Comparison of ENCODE assay signal across 1 cellular context in the genomic region with DNA sequence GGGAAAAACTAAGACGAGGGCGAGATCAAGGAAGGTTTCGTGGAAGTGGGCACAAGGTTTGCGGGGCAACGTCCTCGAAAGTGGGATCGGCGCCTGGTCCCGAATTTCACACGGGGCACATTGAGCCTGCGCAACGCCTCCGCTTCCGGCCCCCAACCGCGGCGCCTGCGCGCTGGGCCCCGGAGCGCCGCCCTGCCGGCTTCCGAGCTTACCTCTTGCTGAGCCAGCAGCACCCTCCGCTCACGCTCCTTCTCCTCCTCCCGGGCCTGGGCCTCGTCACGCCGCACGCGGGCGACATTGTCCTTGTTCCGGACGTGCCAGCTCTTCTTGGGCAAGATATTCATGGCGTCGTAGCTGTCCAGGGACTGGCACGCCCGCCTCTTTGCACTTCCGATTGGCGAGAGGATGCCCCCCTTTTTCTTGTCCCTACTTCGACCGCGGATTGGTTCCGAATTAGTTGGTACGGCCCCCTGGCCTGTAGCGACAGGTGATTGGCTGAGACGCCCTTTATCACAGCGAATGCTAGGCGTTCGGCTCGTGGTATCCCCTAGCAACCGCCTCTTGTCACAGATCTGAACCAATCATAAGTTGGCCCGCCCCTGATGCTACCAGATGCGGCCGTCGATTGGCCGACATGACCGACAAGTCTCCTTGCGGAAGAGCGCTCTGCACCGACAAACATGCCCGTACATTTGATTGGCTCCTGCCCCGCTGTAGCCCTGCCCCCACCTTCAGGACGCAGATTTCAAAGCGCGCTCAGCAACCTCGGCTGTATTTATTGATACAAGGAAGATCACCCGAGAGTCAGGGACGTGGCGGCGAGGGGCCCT.
TF ChIP-seq lines count a peak whose summit lies in the region.

A gene (minus strand): TSS at position 370 of the 830 bp plus-strand sequence. CDS start 26 bp downstream, at position 344.

TF ChIP-seq in SK-N-SH, 30 proteins besides CTCF, POLR2A, EP300 and RAD21 (continued from another document):
- TF ChIP-seq, protein P1, sequence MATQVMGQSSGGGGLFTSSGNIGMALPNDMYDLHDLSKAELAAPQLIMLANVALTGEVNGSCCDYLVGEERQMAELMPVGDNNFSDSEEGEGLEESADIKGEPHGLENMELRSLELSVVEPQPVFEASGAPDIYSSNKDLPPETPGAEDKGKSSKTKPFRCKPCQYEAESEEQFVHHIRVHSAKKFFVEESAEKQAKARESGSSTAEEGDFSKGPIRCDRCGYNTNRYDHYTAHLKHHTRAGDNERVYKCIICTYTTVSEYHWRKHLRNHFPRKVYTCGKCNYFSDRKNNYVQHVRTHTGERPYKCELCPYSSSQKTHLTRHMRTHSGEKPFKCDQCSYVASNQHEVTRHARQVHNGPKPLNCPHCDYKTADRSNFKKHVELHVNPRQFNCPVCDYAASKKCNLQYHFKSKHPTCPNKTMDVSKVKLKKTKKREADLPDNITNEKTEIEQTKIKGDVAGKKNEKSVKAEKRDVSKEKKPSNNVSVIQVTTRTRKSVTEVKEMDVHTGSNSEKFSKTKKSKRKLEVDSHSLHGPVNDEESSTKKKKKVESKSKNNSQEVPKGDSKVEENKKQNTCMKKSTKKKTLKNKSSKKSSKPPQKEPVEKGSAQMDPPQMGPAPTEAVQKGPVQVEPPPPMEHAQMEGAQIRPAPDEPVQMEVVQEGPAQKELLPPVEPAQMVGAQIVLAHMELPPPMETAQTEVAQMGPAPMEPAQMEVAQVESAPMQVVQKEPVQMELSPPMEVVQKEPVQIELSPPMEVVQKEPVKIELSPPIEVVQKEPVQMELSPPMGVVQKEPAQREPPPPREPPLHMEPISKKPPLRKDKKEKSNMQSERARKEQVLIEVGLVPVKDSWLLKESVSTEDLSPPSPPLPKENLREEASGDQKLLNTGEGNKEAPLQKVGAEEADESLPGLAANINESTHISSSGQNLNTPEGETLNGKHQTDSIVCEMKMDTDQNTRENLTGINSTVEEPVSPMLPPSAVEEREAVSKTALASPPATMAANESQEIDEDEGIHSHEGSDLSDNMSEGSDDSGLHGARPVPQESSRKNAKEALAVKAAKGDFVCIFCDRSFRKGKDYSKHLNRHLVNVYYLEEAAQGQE (IDR thresholded peaks at IDR 0.05; ENCODE audit: low read depth, low read length) = 0 out of 2 replicates have a peak, but pooled peaks have one; percentile 24
- TF ChIP-seq GABPA (IDR thresholded peaks at IDR 0.05; ENCODE audit: low read depth) (peak; percentile 81), MEF2A (IDR thresholded peaks at IDR 0.05; ENCODE audit: borderline replicate concordance, low read depth) (no peak), TCF12 (IDR thresholded peaks at IDR 0.05) (no peak), RFX5 (IDR thresholded peaks at IDR 0.05; ENCODE audit: low read length) (peak; percentile 92), SMC3 (IDR thresholded peaks at IDR 0.05; ENCODE audit: low read depth, low read length) (no peak), MXI1 (IDR thresholded peaks at IDR 0.05; ENCODE audit: low read depth, low read length) (peak; percentile 85), ELF1 (IDR thresholded peaks at IDR 0.05) (peak; percentile 89), SIN3A (IDR thresholded peaks at IDR 0.05; ENCODE audit: borderline replicate concordance, low read depth, low read length) (peak; percentile 97)
- TF ChIP-seq, protein P2, sequence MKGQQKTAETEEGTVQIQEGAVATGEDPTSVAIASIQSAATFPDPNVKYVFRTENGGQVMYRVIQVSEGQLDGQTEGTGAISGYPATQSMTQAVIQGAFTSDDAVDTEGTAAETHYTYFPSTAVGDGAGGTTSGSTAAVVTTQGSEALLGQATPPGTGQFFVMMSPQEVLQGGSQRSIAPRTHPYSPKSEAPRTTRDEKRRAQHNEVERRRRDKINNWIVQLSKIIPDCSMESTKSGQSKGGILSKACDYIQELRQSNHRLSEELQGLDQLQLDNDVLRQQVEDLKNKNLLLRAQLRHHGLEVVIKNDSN (IDR thresholded peaks at IDR 0.05; ENCODE audit: borderline replicate concordance, low read depth) = no peak
- TF ChIP-seq, protein P3, sequence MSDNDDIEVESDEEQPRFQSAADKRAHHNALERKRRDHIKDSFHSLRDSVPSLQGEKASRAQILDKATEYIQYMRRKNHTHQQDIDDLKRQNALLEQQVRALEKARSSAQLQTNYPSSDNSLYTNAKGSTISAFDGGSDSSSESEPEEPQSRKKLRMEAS (IDR thresholded peaks at IDR 0.05; ENCODE audit: low read depth) = peak; percentile 94
- TF ChIP-seq, protein P4, sequence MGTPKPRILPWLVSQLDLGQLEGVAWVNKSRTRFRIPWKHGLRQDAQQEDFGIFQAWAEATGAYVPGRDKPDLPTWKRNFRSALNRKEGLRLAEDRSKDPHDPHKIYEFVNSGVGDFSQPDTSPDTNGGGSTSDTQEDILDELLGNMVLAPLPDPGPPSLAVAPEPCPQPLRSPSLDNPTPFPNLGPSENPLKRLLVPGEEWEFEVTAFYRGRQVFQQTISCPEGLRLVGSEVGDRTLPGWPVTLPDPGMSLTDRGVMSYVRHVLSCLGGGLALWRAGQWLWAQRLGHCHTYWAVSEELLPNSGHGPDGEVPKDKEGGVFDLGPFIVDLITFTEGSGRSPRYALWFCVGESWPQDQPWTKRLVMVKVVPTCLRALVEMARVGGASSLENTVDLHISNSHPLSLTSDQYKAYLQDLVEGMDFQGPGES (IDR thresholded peaks at IDR 0.05; ENCODE audit: low read depth, low read length) = peak; percentile 81
TF ChIP-seq in SK-N-SH: peak in this region for 14.
